Comparison of ENCODE assay signal across 9 cellular contexts in the genomic region with DNA sequence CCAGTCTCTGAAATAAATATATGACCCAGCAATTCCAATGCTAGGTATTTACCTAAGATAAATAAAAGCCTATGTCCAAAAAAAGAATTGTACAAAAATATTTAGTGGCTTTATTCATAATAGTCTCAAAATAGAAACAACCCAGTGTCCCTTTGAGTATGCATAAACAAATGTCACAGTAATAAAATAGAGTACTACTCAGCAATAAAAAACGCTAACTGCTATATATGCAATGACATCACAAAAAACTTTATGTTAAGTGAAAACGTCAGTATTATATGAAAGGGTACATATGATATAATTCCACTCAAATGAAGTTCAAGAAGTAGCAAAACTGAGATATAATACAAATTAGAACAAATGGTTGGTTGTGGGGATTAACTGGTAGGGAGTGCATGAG.
"Had no signal": no experiment of that assay in that cellular context is flagged by ENCODE, and none has a peak within 500 bp of the region (broad histone marks: within the 10 kb centered on the region; RNA-seq: fewer than 3 reads in every experiment).

No MANE protein-coding gene starts in this region.

- ATAC-seq: GM23338 had no signal

- FAIRE-seq: H1, H54 had no signal

- H3K27ac ChIP-seq: HL-60 had no signal

- H2AFZ ChIP-seq: GM23338 had no signal

- H3K4me3 ChIP-seq: GM23338 had no signal

- DNase-seq: H9, HCEC 1CT, HFFc6, Kasumi-1, KG1 had no signal

- H3K4me2 ChIP-seq: GM23338 had no signal
